ENCODE assay signal across 9 cellular contexts in the genomic region with DNA sequence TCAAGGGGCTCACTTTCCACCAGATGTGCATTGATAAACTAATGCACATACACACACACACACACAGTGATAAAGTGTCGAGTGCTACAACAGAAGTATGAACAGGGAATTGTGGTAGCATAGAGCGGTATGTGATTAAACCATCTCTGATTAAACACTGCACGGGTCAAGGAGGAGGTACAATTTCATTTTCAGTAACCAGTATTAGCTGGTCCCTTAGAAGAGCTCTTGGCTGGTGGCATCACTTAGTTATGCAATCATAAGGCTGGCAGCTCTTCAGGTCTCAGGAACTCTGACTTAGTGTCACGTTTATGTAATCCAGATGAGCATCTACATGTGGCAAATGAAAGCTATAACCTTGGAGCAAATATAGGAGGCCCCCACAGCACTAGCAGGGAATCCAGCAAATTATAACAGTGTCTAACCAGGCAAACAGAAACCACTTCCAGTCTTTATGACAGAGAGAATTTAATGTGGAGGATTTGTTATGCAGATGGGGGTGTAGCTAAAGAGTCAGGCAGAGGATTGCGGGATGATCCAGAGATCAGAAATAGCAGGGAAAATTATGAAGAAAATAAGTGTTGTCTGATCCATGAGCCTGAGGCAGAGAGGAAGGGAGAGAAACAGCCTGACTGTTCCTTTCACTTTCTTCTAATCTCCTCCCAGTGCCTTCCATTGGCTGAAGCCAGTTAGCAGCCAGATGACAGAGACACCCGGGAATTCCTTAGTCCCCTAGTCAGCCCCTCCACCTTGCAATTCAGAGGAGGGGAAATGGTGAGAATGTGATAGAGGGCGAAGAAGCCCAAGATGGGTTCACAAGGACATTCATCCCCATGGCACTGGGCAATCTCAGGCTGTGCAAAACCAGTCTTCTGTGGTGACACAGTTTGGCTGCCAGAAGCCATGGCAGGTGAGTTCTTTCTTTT.
DNase-seq lines count a peak whose midpoint lies in the region; ATAC-seq and TF ChIP-seq lines count a peak whose summit lies in the region.
"Had no signal": no experiment of that assay in that cellular context is flagged by ENCODE, and none has a peak within 500 bp of the region (broad histone marks: within the 10 kb centered on the region; RNA-seq: fewer than 3 reads in every experiment).

No MANE protein-coding gene starts in this region.

- no peaks in the 10 kb centered on the region for H4K20me1 ChIP-seq in SK-N-SH (ENCODE audit: insufficient read depth)

- ATAC-seq in heart right ventricle (peak in 5 of 8 donors; percentile 25 to 62 (median 51)), HG02798 (IDR thresholded peaks at IDR 0.05; ENCODE audit: poor library complexity, unreplicated experiment) (no peak)
- ATAC-seq in stimulated activated naive CD8-positive, alpha-beta T cell treated with anti-CD3 and anti-CD28 coated beads, Interleukin-15, amount 100 ng/mL, for 72 hours = no peak

- no peak overlapping the region for H3K27ac Mint-ChIP-seq in stimulated activated naive CD8-positive, alpha-beta T cell treated with anti-CD3 and anti-CD28 coated beads, Interleukin-15, amount 100 ng/mL, for 72 hours

- TF ChIP-seq CTCF in HFF-Myc (IDR thresholded peaks at IDR 0.05; ENCODE audit: low read depth, low read length, missing control alignments) (no peak), SK-N-SH (IDR thresholded peaks at IDR 0.05) (no peak), heart right ventricle (IDR thresholded peaks at IDR 0.05) (no peak)

- no peaks in the 10 kb centered on the region for H3K36me3 ChIP-seq in SK-N-SH (replicated peaks in 1 of 2; ENCODE audit: control insufficient read depth in 1 of 2, insufficient read depth in 2 of 2, low read length in 1 of 2)
- H3K36me3 ChIP-seq in heart right ventricle = no peaks in the 10 kb centered on the region

- no peaks in the 10 kb centered on the region for H3K27me3 Mint-ChIP-seq in stimulated activated naive CD8-positive, alpha-beta T cell treated with anti-CD3 and anti-CD28 coated beads, Interleukin-15, amount 100 ng/mL, for 72 hours

- no peak overlapping the region for H3K9ac ChIP-seq in SK-N-SH

- WGBS in SK-N-SH (ENCODE audit: low lambda C conversion rate) = 23% methylated on average over 6 of the region's 7 CpGs
- 42 to 48% methylated on average over 7 of the region's 7 CpGs for WGBS in heart right ventricle, 2 donors

- no peaks in the 10 kb centered on the region for H3K4me1 Mint-ChIP-seq in stimulated activated naive CD8-positive, alpha-beta T cell treated with anti-CD3 and anti-CD28 coated beads, Interleukin-15, amount 100 ng/mL, for 72 hours

- no peaks in the 10 kb centered on the region for H3K27me3 ChIP-seq in SK-N-SH (ENCODE audit: insufficient read depth)
- H3K27me3 ChIP-seq in heart right ventricle = peaks cover 0 to 4% (median 0%) of the 10 kb centered on the region in 7 donors

- H3K9me3 ChIP-seq in SK-N-SH (no peaks in the 10 kb centered on the region), heart right ventricle (no peaks in the 10 kb centered on the region)

- POLR2A ChIA-PET in SK-N-SH (lab: Yijun Ruan, JAX) = no interaction called here

- peak overlapping the region; percentile 14; the same call in 1 of the 2 replicates for H3K4me2 ChIP-seq in SK-N-SH

- DNase-seq in HFF-Myc (ENCODE audit: extremely low read depth, low read depth) = peak; percentile 5
- no peak for DNase-seq in SK-N-SH
- no peak for DNase-seq in heart right ventricle
- peak; percentile 7 for DNase-seq in putamen (ENCODE audit: low spot score)
- DNase-seq in retina = no peak
- DNase-seq in stimulated activated naive CD8-positive, alpha-beta T cell treated with anti-CD3 and anti-CD28 coated beads, Interleukin-15, amount 100 ng/mL, for 72 hours = no peak
- DNase-seq in NCI-H146 treated with DMSO at 0.1 percent for 48 hours (lab: John Stamatoyannopoulos, UW; ENCODE audit: unreplicated experiment) = no peak
- DNase-seq: hippocampal formation had no signal

- H3K4me3 Mint-ChIP-seq in stimulated activated naive CD8-positive, alpha-beta T cell treated with anti-CD3 and anti-CD28 coated beads, Interleukin-15, amount 100 ng/mL, for 72 hours = no peak overlapping the region

- H3K27ac ChIP-seq in SK-N-SH (ENCODE audit: low read depth in 2 of 2, low read length in 1 of 2) (no peak overlapping the region), heart right ventricle (no peak overlapping the region)

- peaks cover 4 to 7% of the 10 kb centered on the region in 2 donors for H3K9me3 Mint-ChIP-seq in stimulated activated naive CD8-positive, alpha-beta T cell treated with anti-CD3 and anti-CD28 coated beads, Interleukin-15, amount 100 ng/mL, for 72 hours

- no peak for TF ChIP-seq EP300 in SK-N-SH (IDR thresholded peaks at IDR 0.05; ENCODE audit: borderline replicate concordance in 1 of 2, low read depth in 1 of 2, low read length in 1 of 2)

- H3F3A ChIP-seq in SK-N-SH (replicated peaks; ENCODE audit: insufficient read depth) = no peaks in the 10 kb centered on the region

- CTCF ChIA-PET in SK-N-SH (lab: Yijun Ruan, JAX) = no interaction called here

- no peaks in the 10 kb centered on the region for H3K79me2 ChIP-seq in SK-N-SH (ENCODE audit: insufficient read depth)

- intact Hi-C loops in heart right ventricle (cut with DNase I) = no loop called here

- H3K4me3 ChIP-seq in HFF-Myc (replicated peaks; ENCODE audit: low read depth, low read length) (no peak overlapping the region), SK-N-SH (ENCODE audit: low read depth in 2 of 2, low read length in 1 of 2) (peak overlapping the region in 1 of 2 experiments; percentile 17; a peak in 1 of 4 replicates), heart right ventricle (peak overlapping the region in 2 of 10 donors; percentile 17 to 21)

- H3K4me1 ChIP-seq in SK-N-SH (ENCODE audit: control insufficient read depth in 1 of 2, insufficient read depth in 2 of 2, low read depth in 1 of 2, low read length in 1 of 2) (no peaks in the 10 kb centered on the region), heart right ventricle (no peaks in the 10 kb centered on the region)

- no peak overlapping the region for H2AFZ ChIP-seq in SK-N-SH (ENCODE audit: low read depth)

- TF ChIP-seq RAD21 in SK-N-SH (IDR thresholded peaks at IDR 0.05; ENCODE audit: low read length) = no peak

- H3K9me2 ChIP-seq in SK-N-SH = no peaks in the 10 kb centered on the region

TF ChIP-seq in SK-N-SH, 30 proteins besides CTCF, POLR2A, EP300 and RAD21:
- TF ChIP-seq SIN3A (IDR thresholded peaks at IDR 0.05; ENCODE audit: borderline replicate concordance, low read depth, low read length) (no peak), POLR2AphosphoS5 (IDR thresholded peaks at IDR 0.05; ENCODE audit: low read depth, low read length) (no peak), RXRA (IDR thresholded peaks at IDR 0.05; ENCODE audit: borderline replicate concordance, low read depth) (no peak), TAF1 (IDR thresholded peaks at IDR 0.05; ENCODE audit: borderline replicate concordance, low read depth, low read length) (no peak), MXI1 (IDR thresholded peaks at IDR 0.05; ENCODE audit: low read depth, low read length) (no peak), YY1 (IDR thresholded peaks at IDR 0.05; ENCODE audit: low read depth) (no peak), FOXM1 (IDR thresholded peaks at IDR 0.05; ENCODE audit: low read depth) (no peak), RCOR1 (IDR thresholded peaks at IDR 0.05; ENCODE audit: low read length) (no peak), CHD2 (IDR thresholded peaks at IDR 0.05; ENCODE audit: low read length, partially characterized antibody) (no peak), EZH2phosphoT487 (IDR thresholded peaks at IDR 0.05; ENCODE audit: borderline replicate concordance, low read depth) (no peak), TEAD4 (IDR thresholded peaks at IDR 0.05; ENCODE audit: borderline replicate concordance, insufficient read depth) (no peak)
- TF ChIP-seq, protein P1, sequence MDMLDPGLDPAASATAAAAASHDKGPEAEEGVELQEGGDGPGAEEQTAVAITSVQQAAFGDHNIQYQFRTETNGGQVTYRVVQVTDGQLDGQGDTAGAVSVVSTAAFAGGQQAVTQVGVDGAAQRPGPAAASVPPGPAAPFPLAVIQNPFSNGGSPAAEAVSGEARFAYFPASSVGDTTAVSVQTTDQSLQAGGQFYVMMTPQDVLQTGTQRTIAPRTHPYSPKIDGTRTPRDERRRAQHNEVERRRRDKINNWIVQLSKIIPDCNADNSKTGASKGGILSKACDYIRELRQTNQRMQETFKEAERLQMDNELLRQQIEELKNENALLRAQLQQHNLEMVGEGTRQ (IDR thresholded peaks at IDR 0.05; ENCODE audit: borderline replicate concordance, low read depth, low read length) = no peak
- TF ChIP-seq, protein P2, sequence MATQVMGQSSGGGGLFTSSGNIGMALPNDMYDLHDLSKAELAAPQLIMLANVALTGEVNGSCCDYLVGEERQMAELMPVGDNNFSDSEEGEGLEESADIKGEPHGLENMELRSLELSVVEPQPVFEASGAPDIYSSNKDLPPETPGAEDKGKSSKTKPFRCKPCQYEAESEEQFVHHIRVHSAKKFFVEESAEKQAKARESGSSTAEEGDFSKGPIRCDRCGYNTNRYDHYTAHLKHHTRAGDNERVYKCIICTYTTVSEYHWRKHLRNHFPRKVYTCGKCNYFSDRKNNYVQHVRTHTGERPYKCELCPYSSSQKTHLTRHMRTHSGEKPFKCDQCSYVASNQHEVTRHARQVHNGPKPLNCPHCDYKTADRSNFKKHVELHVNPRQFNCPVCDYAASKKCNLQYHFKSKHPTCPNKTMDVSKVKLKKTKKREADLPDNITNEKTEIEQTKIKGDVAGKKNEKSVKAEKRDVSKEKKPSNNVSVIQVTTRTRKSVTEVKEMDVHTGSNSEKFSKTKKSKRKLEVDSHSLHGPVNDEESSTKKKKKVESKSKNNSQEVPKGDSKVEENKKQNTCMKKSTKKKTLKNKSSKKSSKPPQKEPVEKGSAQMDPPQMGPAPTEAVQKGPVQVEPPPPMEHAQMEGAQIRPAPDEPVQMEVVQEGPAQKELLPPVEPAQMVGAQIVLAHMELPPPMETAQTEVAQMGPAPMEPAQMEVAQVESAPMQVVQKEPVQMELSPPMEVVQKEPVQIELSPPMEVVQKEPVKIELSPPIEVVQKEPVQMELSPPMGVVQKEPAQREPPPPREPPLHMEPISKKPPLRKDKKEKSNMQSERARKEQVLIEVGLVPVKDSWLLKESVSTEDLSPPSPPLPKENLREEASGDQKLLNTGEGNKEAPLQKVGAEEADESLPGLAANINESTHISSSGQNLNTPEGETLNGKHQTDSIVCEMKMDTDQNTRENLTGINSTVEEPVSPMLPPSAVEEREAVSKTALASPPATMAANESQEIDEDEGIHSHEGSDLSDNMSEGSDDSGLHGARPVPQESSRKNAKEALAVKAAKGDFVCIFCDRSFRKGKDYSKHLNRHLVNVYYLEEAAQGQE (IDR thresholded peaks at IDR 0.05; ENCODE audit: low read depth, low read length) = no peak

Comparison
In these comparisons a context has a peak if more than half of its experiments do, and no peak if none do; other contexts are left out.
1. DNase-seq: peak in HFF-Myc (single experiment) and putamen (single experiment); none in SK-N-SH (single experiment), heart right ventricle (0 of 2), retina (single experiment), stimulated activated naive CD8-positive, alpha-beta T cell treated with anti-CD3 and anti-CD28 coated beads, Interleukin-15, amount 100 ng/mL, for 72 hours (0 of 2) and NCI-H146 treated with DMSO at 0.1 percent for 48 hours (single experiment).
2. ATAC-seq: peak in heart right ventricle (5 of 8); none in stimulated activated naive CD8-positive, alpha-beta T cell treated with anti-CD3 and anti-CD28 coated beads, Interleukin-15, amount 100 ng/mL, for 72 hours (single experiment) and HG02798 (single experiment).